ENCODE assay signal across 12 cellular contexts in genomic region chr10:35498693-35499092, GRCh38.
A peak's percentile ranks its signal among the peaks of the same experiment; 100 is the strongest.
DNase-seq lines count a peak whose midpoint lies in the region; ATAC-seq and TF ChIP-seq lines count a peak whose summit lies in the region.
"Had no signal": no experiment of that assay in that cellular context is flagged by ENCODE, and none has a peak within 500 bp of the region (broad histone marks: within the 10 kb centered on the region; RNA-seq: fewer than 3 reads in every experiment).

No MANE protein-coding gene starts in this region.

- H3K9me3 ChIP-seq in ascending aorta, result no peaks in the 10 kb centered on the region

- no peaks in the 10 kb centered on the region for H3K27me3 Mint-ChIP-seq in memory B cell
- H3K27me3 Mint-ChIP-seq: dendritic cell treated with granulocyte-macrophage colony-stimulating factor and Interleukin-4, amounts not matched to agents 40 ng/mL and 50 ng/mL, for 4 days had no signal

- TF ChIP-seq CTCF in ascending aorta (IDR thresholded peaks at IDR 0.05), result no peak

- peak overlapping the region; percentile 60 for H3K4me3 Mint-ChIP-seq in memory B cell
- H3K4me3 Mint-ChIP-seq: dendritic cell treated with granulocyte-macrophage colony-stimulating factor and Interleukin-4, amounts not matched to agents 40 ng/mL and 50 ng/mL, for 4 days had no signal

- no peaks in the 10 kb centered on the region for H3K27me3 ChIP-seq in ascending aorta

- peaks cover 0 to 6% of the 10 kb centered on the region in 2 donors for H3K4me1 ChIP-seq in ascending aorta

- peaks cover 57% of the 10 kb centered on the region for H3K4me1 Mint-ChIP-seq in memory B cell

- peak in 1 of 2 donors; percentile 22 for DNase-seq in memory B cell (ENCODE audit: low spot score in 2 of 2)
- DNase-seq in GM03348 (ENCODE audit: low spot score), result no peak
- DNase-seq in NCI-H1436 (lab: John Stamatoyannopoulos, UW), result no peak
- no peak for DNase-seq in stimulated activated CD4-positive, alpha-beta T cell treated with anti-CD3 and anti-CD28 coated beads, Interleukin-2, amount 100 ng/mL, for 24 hours
- no peak for DNase-seq in ascending aorta (ENCODE audit: low spot score in 2 of 2)
- DNase-seq: activated CD4-positive, CD25-positive, alpha-beta regulatory T cell treated with anti-CD3 and anti-CD28 coated beads, Interleukin-2, amount 50 U/mL, for 72 hours; activated naive CD4-positive, alpha-beta T cell treated with anti-CD3 and anti-CD28 coated beads, Interleukin-2, amount 50 U/mL, for 16 hours; SIG-M5 had no signal

- intact Hi-C loops in ascending aorta (cut with DNase I), result no loop called here

- H3K36me3 Mint-ChIP-seq in memory B cell, result peaks cover 7% of the 10 kb centered on the region

- peak; percentile 83 for ATAC-seq in GM18868 (IDR thresholded peaks at IDR 0.05; ENCODE audit: unreplicated experiment)
- ATAC-seq in GM21723 (IDR thresholded peaks at IDR 0.05; ENCODE audit: unreplicated experiment), result peak; percentile 89
- ATAC-seq in HG03175 (IDR thresholded peaks at IDR 0.05; ENCODE audit: unreplicated experiment), result peak; percentile 57
- ATAC-seq in memory B cell (ENCODE audit: low read depth), result peak; percentile 90

- H3K9me3 Mint-ChIP-seq in memory B cell, result no peaks in the 10 kb centered on the region
- H3K9me3 Mint-ChIP-seq: dendritic cell treated with granulocyte-macrophage colony-stimulating factor and Interleukin-4, amounts not matched to agents 40 ng/mL and 50 ng/mL, for 4 days had no signal

- H3K27ac Mint-ChIP-seq in memory B cell, result peak overlapping the region; percentile 92
- H3K27ac Mint-ChIP-seq: dendritic cell treated with granulocyte-macrophage colony-stimulating factor and Interleukin-4, amounts not matched to agents 40 ng/mL and 50 ng/mL, for 4 days had no signal

- no peak overlapping the region for H3K27ac ChIP-seq in ascending aorta

- H3K36me3 ChIP-seq in ascending aorta, result no peaks in the 10 kb centered on the region

- H3K4me3 ChIP-seq in ascending aorta, result no peak overlapping the region
